Comparison of ENCODE assay signal across 4 cellular contexts in the genomic region with DNA sequence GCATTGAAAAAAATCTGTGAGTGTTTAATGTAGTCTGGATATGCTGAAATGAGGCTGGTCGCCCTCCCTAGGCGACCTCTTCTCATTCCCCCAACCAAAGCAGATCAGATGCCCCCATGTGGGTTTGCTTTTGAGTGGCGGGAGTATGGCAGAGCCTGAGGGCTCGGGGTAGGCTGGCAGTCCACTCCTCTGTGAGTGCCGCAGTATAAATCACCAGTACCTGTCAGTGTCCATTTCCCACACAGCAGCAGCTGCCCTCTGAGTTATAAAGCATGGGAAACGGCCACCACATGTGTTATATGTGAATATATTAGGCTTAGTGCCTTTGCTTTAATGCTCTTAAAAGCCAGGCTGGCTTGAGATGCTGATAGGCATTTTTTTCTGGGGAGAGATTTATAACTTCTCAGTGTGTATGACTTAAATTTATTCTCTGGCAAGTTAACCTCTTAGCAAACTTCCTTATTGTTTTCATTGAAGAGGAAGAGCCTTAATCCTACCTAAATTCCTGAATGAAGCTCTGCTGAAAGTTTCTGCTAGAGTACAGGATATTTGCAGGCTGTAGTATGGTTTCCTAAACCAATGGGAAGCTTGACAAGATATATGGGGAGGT.
TF ChIP-seq lines count a peak whose summit lies in the region.

No MANE protein-coding gene starts in this region.

TF ChIP-seq in SK-N-SH, 30 proteins besides CTCF, POLR2A, EP300 and RAD21:
- peak; percentile 41; the same call in 1 of the 2 replicates for TF ChIP-seq MXI1 (IDR thresholded peaks at IDR 0.05; ENCODE audit: low read depth, low read length)
- TF ChIP-seq GABPA (IDR thresholded peaks at IDR 0.05; ENCODE audit: low read depth) = no peak

TF ChIP-seq in SK-N-SH treated with all-trans-retinoic acid at 6 μM for 48 hours, 23 proteins besides CTCF, POLR2A, EP300 and RAD21 (continues in another document):
- no peak for TF ChIP-seq CSRNP3 (CRISPR knock-in tag; IDR thresholded peaks at IDR 0.05)
- no peak for TF ChIP-seq SNAI2 (CRISPR knock-in tag; IDR thresholded peaks at IDR 0.05)
- TF ChIP-seq ARNTL (CRISPR knock-in tag; IDR thresholded peaks at IDR 0.05; ENCODE audit: borderline replicate concordance, low read depth) = no peak
- no peak for TF ChIP-seq ZFP3 (CRISPR knock-in tag; IDR thresholded peaks at IDR 0.05)
- TF ChIP-seq ISL1 (CRISPR knock-in tag; IDR thresholded peaks at IDR 0.05) = no peak
- TF ChIP-seq BACH2 (CRISPR knock-in tag; IDR thresholded peaks at IDR 0.05; ENCODE audit: borderline replicate concordance) = no peak
- TF ChIP-seq, protein P1, sequence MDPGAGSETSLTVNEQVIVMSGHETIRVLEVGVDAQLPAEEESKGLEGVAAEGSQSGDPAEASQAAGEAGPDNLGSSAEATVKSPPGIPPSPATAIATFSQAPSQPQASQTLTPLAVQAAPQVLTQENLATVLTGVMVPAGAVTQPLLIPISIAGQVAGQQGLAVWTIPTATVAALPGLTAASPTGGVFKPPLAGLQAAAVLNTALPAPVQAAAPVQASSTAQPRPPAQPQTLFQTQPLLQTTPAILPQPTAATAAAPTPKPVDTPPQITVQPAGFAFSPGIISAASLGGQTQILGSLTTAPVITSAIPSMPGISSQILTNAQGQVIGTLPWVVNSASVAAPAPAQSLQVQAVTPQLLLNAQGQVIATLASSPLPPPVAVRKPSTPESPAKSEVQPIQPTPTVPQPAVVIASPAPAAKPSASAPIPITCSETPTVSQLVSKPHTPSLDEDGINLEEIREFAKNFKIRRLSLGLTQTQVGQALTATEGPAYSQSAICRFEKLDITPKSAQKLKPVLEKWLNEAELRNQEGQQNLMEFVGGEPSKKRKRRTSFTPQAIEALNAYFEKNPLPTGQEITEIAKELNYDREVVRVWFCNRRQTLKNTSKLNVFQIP (CRISPR knock-in tag; IDR thresholded peaks at IDR 0.05; ENCODE audit: borderline replicate concordance, low read depth) = no peak
- TF ChIP-seq, protein P2, sequence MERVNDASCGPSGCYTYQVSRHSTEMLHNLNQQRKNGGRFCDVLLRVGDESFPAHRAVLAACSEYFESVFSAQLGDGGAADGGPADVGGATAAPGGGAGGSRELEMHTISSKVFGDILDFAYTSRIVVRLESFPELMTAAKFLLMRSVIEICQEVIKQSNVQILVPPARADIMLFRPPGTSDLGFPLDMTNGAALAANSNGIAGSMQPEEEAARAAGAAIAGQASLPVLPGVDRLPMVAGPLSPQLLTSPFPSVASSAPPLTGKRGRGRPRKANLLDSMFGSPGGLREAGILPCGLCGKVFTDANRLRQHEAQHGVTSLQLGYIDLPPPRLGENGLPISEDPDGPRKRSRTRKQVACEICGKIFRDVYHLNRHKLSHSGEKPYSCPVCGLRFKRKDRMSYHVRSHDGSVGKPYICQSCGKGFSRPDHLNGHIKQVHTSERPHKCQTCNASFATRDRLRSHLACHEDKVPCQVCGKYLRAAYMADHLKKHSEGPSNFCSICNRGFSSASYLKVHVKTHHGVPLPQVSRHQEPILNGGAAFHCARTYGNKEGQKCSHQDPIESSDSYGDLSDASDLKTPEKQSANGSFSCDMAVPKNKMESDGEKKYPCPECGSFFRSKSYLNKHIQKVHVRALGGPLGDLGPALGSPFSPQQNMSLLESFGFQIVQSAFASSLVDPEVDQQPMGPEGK (CRISPR knock-in tag; IDR thresholded peaks at IDR 0.05; ENCODE audit: borderline replicate concordance) = no peak
- no peak for TF ChIP-seq TOX (CRISPR knock-in tag; IDR thresholded peaks at IDR 0.05; ENCODE audit: borderline replicate concordance)

TF ChIP-seq in neural cell, 6 proteins besides CTCF, POLR2A, EP300 and RAD21:
- TF ChIP-seq MXI1 (conservative IDR thresholded peaks at IDR 0.05; ENCODE audit: poor library complexity, severe bottlenecking) (peak; percentile 38), SMC3 (conservative IDR thresholded peaks at IDR 0.05; ENCODE audit: poor library complexity) (no peak)

TF ChIP-seq in HepG2, 621 proteins besides CTCF, POLR2A, EP300 and RAD21:
- TF ChIP-seq ZNF546 (CRISPR knock-in tag; conservative IDR thresholded peaks at IDR 0.05) (no peak), SPEN (CRISPR knock-in tag; IDR thresholded peaks at IDR 0.05; ENCODE audit: low read depth) (no peak), KDM6A (CRISPR knock-in tag; IDR thresholded peaks at IDR 0.05; ENCODE audit: low read depth) (no peak), STAT6 (CRISPR knock-in tag; IDR thresholded peaks at IDR 0.05; ENCODE audit: borderline replicate concordance) (no peak), YY1 (IDR thresholded peaks at IDR 0.05; ENCODE audit: insufficient read depth, insufficient replicate concordance, low read depth, low read length) (no peak), NFYC (CRISPR knock-in tag; IDR thresholded peaks at IDR 0.05) (no peak), MEIS2 (CRISPR knock-in tag; IDR thresholded peaks at IDR 0.05) (no peak), NFIB (CRISPR knock-in tag; IDR thresholded peaks at IDR 0.05; ENCODE audit: borderline replicate concordance) (no peak), ZKSCAN1 (IDR thresholded peaks at IDR 0.05; ENCODE audit: low read length) (no peak), HOXA3 (CRISPR knock-in tag; IDR thresholded peaks at IDR 0.05) (no peak), ZKSCAN5 (CRISPR knock-in tag; IDR thresholded peaks at IDR 0.05) (no peak), TERF1 (CRISPR knock-in tag; IDR thresholded peaks at IDR 0.05) (no peak), ZBTB26 (CRISPR knock-in tag; IDR thresholded peaks at IDR 0.05; ENCODE audit: borderline replicate concordance) (no peak), CREB3 (CRISPR knock-in tag; IDR thresholded peaks at IDR 0.05) (no peak), EEA1 (CRISPR knock-in tag; IDR thresholded peaks at IDR 0.05; ENCODE audit: borderline replicate concordance) (no peak), ZNF430 (CRISPR knock-in tag; IDR thresholded peaks at IDR 0.05) (no peak)
- TF ChIP-seq, protein P3, sequence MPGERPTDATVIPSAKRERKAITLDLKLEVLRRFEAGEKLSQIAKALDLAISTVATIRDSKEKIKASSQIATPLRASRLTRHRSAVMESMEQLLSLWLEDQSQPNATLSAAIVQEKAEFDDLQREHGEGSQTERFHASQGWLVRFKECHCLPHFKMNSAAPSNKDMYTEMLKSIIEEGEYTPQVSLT (CRISPR knock-in tag; IDR thresholded peaks at IDR 0.05; ENCODE audit: borderline replicate concordance, low read depth) = no peak
